11 cellular contexts compared by ENCODE assay signal in the genomic region with DNA sequence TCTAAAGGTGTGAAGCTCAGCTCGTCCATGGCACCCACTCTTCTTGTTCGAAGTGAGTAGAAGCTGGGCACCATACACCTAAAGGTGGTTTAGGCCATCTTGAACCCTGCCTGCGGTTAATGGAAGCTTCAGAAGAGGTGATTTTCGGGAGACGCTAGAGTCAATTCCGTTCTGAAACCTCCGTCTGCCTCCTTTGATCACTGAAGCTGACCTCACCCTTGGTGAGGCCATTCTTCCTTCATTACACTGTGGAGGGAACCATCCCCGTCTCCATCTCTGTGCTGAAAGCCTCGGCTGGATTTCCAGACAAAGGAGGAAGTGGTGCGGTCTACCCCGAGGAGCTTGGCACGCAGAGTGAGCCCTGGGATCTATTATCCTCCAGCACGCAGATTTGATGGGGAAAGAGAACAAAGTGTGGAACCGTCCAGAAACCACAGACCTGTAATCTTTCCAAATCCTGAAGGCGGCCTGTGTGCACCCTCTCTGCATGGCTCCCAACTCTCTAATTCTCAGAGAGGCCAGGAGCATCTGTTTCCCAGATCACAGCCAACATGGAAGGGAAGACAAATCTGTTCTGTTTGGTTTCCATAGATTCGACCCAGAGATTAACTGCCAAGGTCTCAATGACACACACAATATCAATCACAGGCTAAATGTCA. TPM values are rescaled to one million over a fixed set of nuclear protein-coding genes. Genes with fewer than 3 reads are reported as not detected.
DNase-seq lines count a peak whose midpoint lies in the region; TF ChIP-seq lines count a peak whose summit lies in the region.
"Had no signal": no experiment of that assay in that cellular context is flagged by ENCODE, and none has a peak within 500 bp of the region (broad histone marks: within the 10 kb centered on the region; RNA-seq: fewer than 3 reads in every experiment).

No MANE protein-coding gene starts in this region.

- H3K4me2 ChIP-seq in mesenchymal stem cell (ENCODE audit: low read length, poor library complexity, severe bottlenecking) = no peak overlapping the region

- H3K27me3 ChIP-seq in mesenchymal stem cell (ENCODE audit: control insufficient read depth in 1 of 2, insufficient read depth in 1 of 2, low read length in 2 of 2) = no peaks in the 10 kb centered on the region

- no peak overlapping the region for H2BK5ac ChIP-seq in mesenchymal stem cell (ENCODE audit: low read depth, low read length, poor library complexity, severe bottlenecking)

- no peak for TF ChIP-seq CTCF in AG09319 (IDR thresholded peaks at IDR 0.05; ENCODE audit: low read depth, low read length)
- TF ChIP-seq CTCF in astrocyte of the cerebellum (IDR thresholded peaks at IDR 0.05; ENCODE audit: low read depth, low read length, missing control alignments) = no peak

- no peak overlapping the region for H4K8ac ChIP-seq in mesenchymal stem cell (ENCODE audit: low read length)

- H3K23ac ChIP-seq in mesenchymal stem cell (ENCODE audit: low read length in 2 of 2) = no peak overlapping the region

- H3K4me3 ChIP-seq in astrocyte of the cerebellum (ENCODE audit: low read depth, low read length) = no peak overlapping the region
- peak overlapping the region in 1 of 2 experiments; percentile 3 for H3K4me3 ChIP-seq in mesenchymal stem cell (ENCODE audit: insufficient read depth in 1 of 2, low read depth in 1 of 2, low read length in 2 of 2)

- no peak overlapping the region for H3K18ac ChIP-seq in mesenchymal stem cell (ENCODE audit: low read depth in 1 of 2, low read length in 2 of 2)

- H3K9ac ChIP-seq in mesenchymal stem cell (ENCODE audit: low read length) = peak overlapping the region; percentile 50

- H2BK15ac ChIP-seq in mesenchymal stem cell (ENCODE audit: low read depth, poor library complexity, severe bottlenecking) = no peak overlapping the region

- DNase-seq in AG09319 (ENCODE audit: extremely low read depth, low read depth) (peak; percentile 92), Kasumi-1 (lab: John Stamatoyannopoulos, UW) (peak; percentile 96 to 97), astrocyte of the cerebellum (ENCODE audit: low read depth) (peak; percentile 97), mesenchymal stem cell (no peak), NCI-H128 (lab: John Stamatoyannopoulos, UW; ENCODE audit: unreplicated experiment) (no peak), iPS-NIHi11 (ENCODE audit: low spot score) (no peak), cerebellar nuclear complex (lab: John Stamatoyannopoulos, UW) (no peak)
- DNase-seq in activated CD8-positive, alpha-beta memory T cell treated with anti-CD3 and anti-CD28 coated beads, Interleukin-2, amount 50 U/mL, for 4 hours = no peak
- DNase-seq: activated CD8-positive, alpha-beta T cell treated with anti-CD3 and anti-CD28 coated beads for 36 hours; activated naive CD8-positive, alpha-beta T cell treated with anti-CD3 and anti-CD28 coated beads, Interleukin-2, amount 50 U/mL, for 24 hours; NCI-H226 had no signal

- H3K4ac ChIP-seq in mesenchymal stem cell (ENCODE audit: low read depth in 1 of 2, low read length in 2 of 2) = no peak overlapping the region

- no peaks in the 10 kb centered on the region for H3K79me1 ChIP-seq in mesenchymal stem cell (replicated peaks; ENCODE audit: low read length, poor library complexity, severe bottlenecking)

- no peak overlapping the region for H3K14ac ChIP-seq in mesenchymal stem cell (ENCODE audit: low read length in 2 of 2)

- no peak overlapping the region for H2AFZ ChIP-seq in mesenchymal stem cell (ENCODE audit: low read depth, low read length)

- H2BK12ac ChIP-seq in mesenchymal stem cell (ENCODE audit: low read length in 2 of 2) = no peak overlapping the region

- no peak overlapping the region for H2BK120ac ChIP-seq in mesenchymal stem cell (ENCODE audit: low read depth, low read length)

- no peak overlapping the region for H4K91ac ChIP-seq in mesenchymal stem cell (ENCODE audit: low read length)

- in situ Hi-C loops in astrocyte of the cerebellum (cut with HindIII; ENCODE audit: low sequenced_read_pairs) = no loop called here

- peaks cover 1% of the 10 kb centered on the region for H3K4me1 ChIP-seq in mesenchymal stem cell (ENCODE audit: control insufficient read depth, insufficient read depth, low read depth, low read length)

- H2AK5ac ChIP-seq in mesenchymal stem cell (ENCODE audit: low read length, severe bottlenecking) = no peak overlapping the region

- H3K9me3 ChIP-seq in mesenchymal stem cell (ENCODE audit: control insufficient read depth, low read length) = peaks cover 3% of the 10 kb centered on the region

- WGBS in mesenchymal stem cell = 93% methylated on average over 16 of the region's 16 CpGs

- H3K36me3 ChIP-seq in mesenchymal stem cell (ENCODE audit: control insufficient read depth in 1 of 2, insufficient read depth in 2 of 2, low read depth in 1 of 2, low read length in 2 of 2) = no peaks in the 10 kb centered on the region

- H3K27ac ChIP-seq in mesenchymal stem cell (ENCODE audit: low read length, poor library complexity, severe bottlenecking) = no peak overlapping the region

RNA-seq across cellular contexts. Expression of gene SAMD8, which starts 49.1 kb away (rescaled TPM):
- 12.8 TPM for polyA plus RNA-seq in mesenchymal stem cell (2013, experiment 1 of 2)
- 13.2 TPM for polyA plus RNA-seq in mesenchymal stem cell (2013, experiment 2 of 2)

Comparison
In these comparisons a context has a peak if more than half of its experiments do, and no peak if none do; other contexts are left out.
1. DNase-seq: peak in AG09319 (single experiment), Kasumi-1 (2 of 2) and astrocyte of the cerebellum (single experiment); none in mesenchymal stem cell (single experiment), NCI-H128 (single experiment), activated CD8-positive, alpha-beta memory T cell treated with anti-CD3 and anti-CD28 coated beads, Interleukin-2, amount 50 U/mL, for 4 hours (single experiment), iPS-NIHi11 (single experiment) and cerebellar nuclear complex (0 of 2).